In the genomic region with DNA sequence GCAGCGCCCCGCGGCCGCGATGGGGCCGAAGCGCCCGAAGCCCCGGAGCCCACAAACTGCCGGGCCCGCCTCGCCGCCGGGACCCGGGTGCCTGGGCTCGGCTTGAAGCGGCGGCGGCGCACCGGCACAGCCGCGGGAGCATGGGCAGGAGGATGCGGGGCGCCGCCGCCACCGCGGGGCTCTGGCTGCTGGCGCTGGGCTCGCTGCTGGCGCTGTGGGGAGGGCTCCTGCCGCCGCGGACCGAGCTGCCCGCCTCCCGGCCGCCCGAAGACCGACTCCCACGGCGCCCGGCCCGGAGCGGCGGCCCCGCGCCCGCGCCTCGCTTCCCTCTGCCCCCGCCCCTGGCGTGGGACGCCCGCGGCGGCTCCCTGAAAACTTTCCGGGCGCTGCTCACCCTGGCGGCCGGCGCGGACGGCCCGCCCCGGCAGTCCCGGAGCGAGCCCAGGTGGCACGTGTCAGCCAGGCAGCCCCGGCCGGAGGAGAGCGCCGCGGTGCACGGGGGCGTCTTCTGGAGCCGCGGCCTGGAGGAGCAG, we compare ENCODE assay signal across 8 cellular contexts. TPM values are rescaled to one million over a fixed set of nuclear protein-coding genes. Genes with fewer than 3 reads are reported as not detected.
DNase-seq lines count a peak whose midpoint lies in the region; ATAC-seq and TF ChIP-seq lines count a peak whose summit lies in the region.

No MANE protein-coding gene starts in this region.

- H3K9me3 Mint-ChIP-seq in CD8-positive, alpha-beta T cell = no peaks in the 10 kb centered on the region

- POLR2A ChIA-PET in BJ (lab: Charles Lee) = no interaction called here
- POLR2A ChIA-PET in CD8-positive, alpha-beta T cell (lab: Charles Lee) = no interaction called here

- CTCF ChIA-PET in BJ (lab: Yijun Ruan, JAX) = interaction anchor here (1.0 to 2.8 kb wide), 8 partner anchors 10 to 850 kb away, joined by 3 to 15 read pairs (median 4); no protein-coding TSS in a partner anchor
- CTCF ChIA-PET in CD8-positive, alpha-beta T cell (lab: Charles Lee) = interaction anchor here (1.4 to 4.0 kb wide), 2 partner anchors 12 to 647 kb away, joined by 3 to 36 read pairs; no protein-coding TSS in a partner anchor

- H3K27me3 ChIP-seq in BJ (ENCODE audit: control insufficient read depth, insufficient read depth, low read length) (no peaks in the 10 kb centered on the region), cardiac muscle cell (peaks cover 57% of the 10 kb centered on the region)
- H3K27me3 ChIP-seq in CD8-positive, alpha-beta T cell (ENCODE audit: insufficient read depth, low read length) = peaks cover 25% of the 10 kb centered on the region

- H3K36me3 ChIP-seq in BJ (ENCODE audit: control insufficient read depth, insufficient read depth, low read length) (no peaks in the 10 kb centered on the region), cardiac muscle cell (no peaks in the 10 kb centered on the region)
- H3K36me3 ChIP-seq in CD8-positive, alpha-beta T cell (ENCODE audit: insufficient read depth, low read length) = no peaks in the 10 kb centered on the region

- TF ChIP-seq CTCF in BJ (IDR thresholded peaks at IDR 0.05; ENCODE audit: insufficient read depth, low read depth, low read length) (no peak), VCaP (conservative IDR thresholded peaks at IDR 0.05) (no peak), cardiac muscle cell (IDR thresholded peaks at IDR 0.05; ENCODE audit: low read depth, low read length) (no peak)
- TF ChIP-seq CTCF in CD8-positive, alpha-beta T cell (IDR thresholded peaks at IDR 0.05) = no peak

- peaks cover 14% of the 10 kb centered on the region for H3K4me1 Mint-ChIP-seq in CD8-positive, alpha-beta T cell (ENCODE audit: low read depth)

- intact Hi-C loops in CD8-positive, alpha-beta T cell (cut with DNase I, micrococcal nuclease) = loop anchor here (5.0 to 10.0 kb wide), 2 partner anchors 426 to 859 kb away; no protein-coding TSS in a partner anchor

- H3K27me3 Mint-ChIP-seq in CD8-positive, alpha-beta T cell (ENCODE audit: low read depth) = peaks cover 51% of the 10 kb centered on the region

- H3K27ac Mint-ChIP-seq in CD8-positive, alpha-beta T cell = no peak overlapping the region

- peaks cover 5% of the 10 kb centered on the region for H3K4me1 ChIP-seq in cardiac muscle cell (ENCODE audit: low read depth)
- peaks cover 17% of the 10 kb centered on the region for H3K4me1 ChIP-seq in CD8-positive, alpha-beta T cell (ENCODE audit: insufficient read depth, low read length)

- ATAC-seq in GM18907 (IDR thresholded peaks at IDR 0.05; ENCODE audit: unreplicated experiment) (peak; percentile 53), HG03108 (IDR thresholded peaks at IDR 0.05; ENCODE audit: unreplicated experiment) (peak; percentile 39)
- ATAC-seq in CD8-positive, alpha-beta T cell = no peak

- no peak overlapping the region for H3K4me3 Mint-ChIP-seq in CD8-positive, alpha-beta T cell

- peak overlapping the region; percentile 88 for H3K27ac ChIP-seq in VCaP
- no peak overlapping the region for H3K27ac ChIP-seq in cardiac muscle cell
- no peak overlapping the region for H3K27ac ChIP-seq in CD8-positive, alpha-beta T cell (ENCODE audit: low read depth, low read length)

- H3K4me3 ChIP-seq in BJ (ENCODE audit: low read depth, low read length) = peak overlapping the region; percentile 58
- peak overlapping the region; percentile 37 for H3K4me3 ChIP-seq in cardiac muscle cell
- peak overlapping the region; percentile 71 for H3K4me3 ChIP-seq in skeletal muscle cell (ENCODE audit: low read depth, low read length)
- H3K4me3 ChIP-seq in CD8-positive, alpha-beta T cell (ENCODE audit: low read depth, low read length) = no peak overlapping the region

- no peaks in the 10 kb centered on the region for H3K9me3 ChIP-seq in cardiac muscle cell (ENCODE audit: low read depth)
- no peaks in the 10 kb centered on the region for H3K9me3 ChIP-seq in CD8-positive, alpha-beta T cell (ENCODE audit: low read length)

- no peaks in the 10 kb centered on the region for H3K36me3 Mint-ChIP-seq in CD8-positive, alpha-beta T cell

- DNase-seq in BJ (ENCODE audit: low read depth) (no peak), cardiac muscle cell (ENCODE audit: low read depth in 1 of 2, low spot score in 1 of 2) (peak; percentile 56 to 60), skeletal muscle cell (ENCODE audit: low read depth) (no peak), SW 1271 (lab: John Stamatoyannopoulos, UW) (no peak)
- no peak for DNase-seq in CD8-positive, alpha-beta T cell

RNA-seq across cellular contexts. Expression of gene FJX1, which starts 0.3 kb away (rescaled TPM):
- polyA plus RNA-seq in BJ (2011; rRNA removed) (4.8 and 6.1 TPM in 2 replicates), cardiac muscle cell (1.7 and 5.4 TPM in 2 replicates)
- polyA minus RNA-seq in BJ (2011; rRNA and poly(A)+ RNA removed) = 2.6 and 4.2 TPM in 2 replicates
- 4.1 and 6.1 TPM in 2 replicates for total RNA-seq in cardiac muscle cell
- total RNA-seq in CD8-positive, alpha-beta T cell = not detected

RNA-seq across cellular contexts. Expression of gene TRIM44, which starts 44.0 kb away (rescaled TPM):
- polyA plus RNA-seq in BJ (2011; rRNA removed) (62.0 and 69.9 TPM in 2 replicates), cardiac muscle cell (45.7 and 52.1 TPM in 2 replicates)
- 58.3 and 58.8 TPM in 2 replicates for polyA minus RNA-seq in BJ (2011; rRNA and poly(A)+ RNA removed)
- total RNA-seq in cardiac muscle cell = 19.2 and 44.2 TPM in 2 replicates
- total RNA-seq in CD8-positive, alpha-beta T cell = 10 to 100 TPM; 25.7 to 29.5 TPM

Comparison
In these comparisons a context has a peak if more than half of its experiments do, and no peak if none do; other contexts are left out.
1. DNase-seq: peak in cardiac muscle cell (2 of 2); none in BJ (single experiment), skeletal muscle cell (single experiment), CD8-positive, alpha-beta T cell (0 of 7) and SW 1271 (0 of 2).